In genomic region chr11:17230867-17231851, GRCh38 we compare ENCODE assay signal across 8 cellular contexts. TPM values are rescaled to one million over a fixed set of nuclear protein-coding genes. Genes with fewer than 3 reads are reported as not detected.
DNase-seq lines count a peak whose midpoint lies in the region; ATAC-seq and TF ChIP-seq lines count a peak whose summit lies in the region.

No MANE protein-coding gene starts in this region.

- H3K4me1 Mint-ChIP-seq in activated CD4-positive, alpha-beta T cell treated with anti-CD3 and anti-CD28 coated beads for 36 hours: peaks cover 16% of the 10 kb centered on the region
- H3K4me1 Mint-ChIP-seq in activated CD4-positive, alpha-beta T cell treated with anti-CD3 and anti-CD28 coated beads, Interleukin-2, amount 10 ng/mL, durations not matched to agents 7 days and 5 days: peaks cover 21% of the 10 kb centered on the region
- peaks cover 17% of the 10 kb centered on the region for H3K4me1 Mint-ChIP-seq in stimulated activated memory B cell treated with anti-CD40 and anti-IgM and Interleukin-4, amounts not matched to agents 10 μg/mL and 1 μg/mL and 100 μg/mL, for 72 hours

- H3K9me3 ChIP-seq in BE2C: no peaks in the 10 kb centered on the region

- POLR2A ChIA-PET in activated CD4-positive, alpha-beta T cell treated with anti-CD3 and anti-CD28 coated beads for 36 hours (lab: Charles Lee): interaction anchor here (0.7 kb wide), 1 partner anchor 1789 kb away, joined by 4 read pairs; no protein-coding TSS in a partner anchor
- POLR2A ChIA-PET in activated CD4-positive, alpha-beta T cell treated with anti-CD3 and anti-CD28 coated beads, Interleukin-2, amount 10 ng/mL, durations not matched to agents 7 days and 5 days (lab: Charles Lee): no interaction called here

- peak; percentile 94 for ATAC-seq in activated CD4-positive, alpha-beta T cell treated with anti-CD3 and anti-CD28 coated beads for 36 hours
- ATAC-seq in HG03103 (IDR thresholded peaks at IDR 0.05; ENCODE audit: low read depth, unreplicated experiment): peak; percentile 88
- ATAC-seq in stimulated activated memory B cell treated with anti-CD40 and anti-IgM and Interleukin-4, amounts not matched to agents 10 μg/mL and 1 μg/mL and 100 μg/mL, for 72 hours: peak; percentile 94

- H3K36me3 ChIP-seq in BE2C: no peaks in the 10 kb centered on the region

- no peaks in the 10 kb centered on the region for H3K9me3 Mint-ChIP-seq in activated CD4-positive, alpha-beta T cell treated with anti-CD3 and anti-CD28 coated beads for 36 hours (ENCODE audit: low read depth)
- H3K9me3 Mint-ChIP-seq in activated CD4-positive, alpha-beta T cell treated with anti-CD3 and anti-CD28 coated beads, Interleukin-2, amount 10 ng/mL, durations not matched to agents 7 days and 5 days: no peaks in the 10 kb centered on the region
- H3K9me3 Mint-ChIP-seq in stimulated activated memory B cell treated with anti-CD40 and anti-IgM and Interleukin-4, amounts not matched to agents 10 μg/mL and 1 μg/mL and 100 μg/mL, for 72 hours: no peaks in the 10 kb centered on the region

- peak; percentile 67 for DNase-seq in activated CD4-positive, alpha-beta T cell treated with anti-CD3 and anti-CD28 coated beads for 36 hours
- no peak for DNase-seq in activated CD4-positive, alpha-beta T cell treated with anti-CD3 and anti-CD28 coated beads for 1 hour
- DNase-seq in activated CD4-positive, alpha-beta T cell treated with anti-CD3 and anti-CD28 coated beads, Interleukin-2, amount 10 ng/mL, durations not matched to agents 7 days and 5 days: peak; percentile 66
- DNase-seq in NCI-H774 (lab: John Stamatoyannopoulos, UW) (no peak), BE2C (no peak), germinal center (ENCODE audit: low spot score) (no peak)

- no peaks in the 10 kb centered on the region for H3K4me1 ChIP-seq in BE2C

- TF ChIP-seq CTCF in BE2C (IDR thresholded peaks at IDR 0.05; ENCODE audit: low read depth, low read length): no peak

- no peak overlapping the region for H3K4me3 Mint-ChIP-seq in activated CD4-positive, alpha-beta T cell treated with anti-CD3 and anti-CD28 coated beads for 36 hours
- H3K4me3 Mint-ChIP-seq in activated CD4-positive, alpha-beta T cell treated with anti-CD3 and anti-CD28 coated beads, Interleukin-2, amount 10 ng/mL, durations not matched to agents 7 days and 5 days: no peak overlapping the region
- H3K4me3 Mint-ChIP-seq in stimulated activated memory B cell treated with anti-CD40 and anti-IgM and Interleukin-4, amounts not matched to agents 10 μg/mL and 1 μg/mL and 100 μg/mL, for 72 hours: no peak overlapping the region

- H3K4me3 ChIP-seq in BE2C (ENCODE audit: low read depth, low read length): no peak overlapping the region

- intact Hi-C loops in activated CD4-positive, alpha-beta T cell treated with anti-CD3 and anti-CD28 coated beads for 36 hours (cut with DNase I, micrococcal nuclease): loop anchor here (1.0 to 2.0 kb wide), 13 partner anchors 22 to 297 kb away; partner anchors contain the start of genes NUCB2 (in 2 of the 2) and NCR3LG1 (in 1 of the 2)

- H3K27me3 ChIP-seq in BE2C: no peaks in the 10 kb centered on the region

- H3K36me3 Mint-ChIP-seq in activated CD4-positive, alpha-beta T cell treated with anti-CD3 and anti-CD28 coated beads for 36 hours (ENCODE audit: low read depth): no peaks in the 10 kb centered on the region
- no peaks in the 10 kb centered on the region for H3K36me3 Mint-ChIP-seq in activated CD4-positive, alpha-beta T cell treated with anti-CD3 and anti-CD28 coated beads, Interleukin-2, amount 10 ng/mL, durations not matched to agents 7 days and 5 days (ENCODE audit: low read depth)
- no peaks in the 10 kb centered on the region for H3K36me3 Mint-ChIP-seq in stimulated activated memory B cell treated with anti-CD40 and anti-IgM and Interleukin-4, amounts not matched to agents 10 μg/mL and 1 μg/mL and 100 μg/mL, for 72 hours

- CTCF ChIA-PET in activated CD4-positive, alpha-beta T cell treated with anti-CD3 and anti-CD28 coated beads for 36 hours (lab: Charles Lee): interaction anchor here (0.6 to 2.7 kb wide), 28 partner anchors 9 to 437 kb away, joined by 3 to 25 read pairs (median 5); partner anchors contain the start of gene PIK3C2A
- CTCF ChIA-PET in activated CD4-positive, alpha-beta T cell treated with anti-CD3 and anti-CD28 coated beads, Interleukin-2, amount 10 ng/mL, durations not matched to agents 7 days and 5 days (lab: Charles Lee): interaction anchor here (1.1 to 1.5 kb wide), 5 partner anchors 14 to 45 kb away, joined by 3 to 5 read pairs (median 4); no protein-coding TSS in a partner anchor

- peaks cover 8% of the 10 kb centered on the region for H3K27me3 Mint-ChIP-seq in activated CD4-positive, alpha-beta T cell treated with anti-CD3 and anti-CD28 coated beads for 36 hours
- H3K27me3 Mint-ChIP-seq in activated CD4-positive, alpha-beta T cell treated with anti-CD3 and anti-CD28 coated beads, Interleukin-2, amount 10 ng/mL, durations not matched to agents 7 days and 5 days: peaks cover 14% of the 10 kb centered on the region
- no peaks in the 10 kb centered on the region for H3K27me3 Mint-ChIP-seq in stimulated activated memory B cell treated with anti-CD40 and anti-IgM and Interleukin-4, amounts not matched to agents 10 μg/mL and 1 μg/mL and 100 μg/mL, for 72 hours

- no peak overlapping the region for H3K27ac Mint-ChIP-seq in activated CD4-positive, alpha-beta T cell treated with anti-CD3 and anti-CD28 coated beads for 36 hours
- H3K27ac Mint-ChIP-seq in activated CD4-positive, alpha-beta T cell treated with anti-CD3 and anti-CD28 coated beads, Interleukin-2, amount 10 ng/mL, durations not matched to agents 7 days and 5 days: peak overlapping the region; percentile 86
- no peak overlapping the region for H3K27ac Mint-ChIP-seq in stimulated activated memory B cell treated with anti-CD40 and anti-IgM and Interleukin-4, amounts not matched to agents 10 μg/mL and 1 μg/mL and 100 μg/mL, for 72 hours

RNA-seq across cellular contexts. Expression of gene PIK3C2A, which starts 23.4 kb away (rescaled TPM):
- total RNA-seq in activated CD4-positive, alpha-beta T cell treated with anti-CD3 and anti-CD28 coated beads for 36 hours: 10 to 100 TPM; 23.3 to 27.3 TPM
- 10 to 100 TPM; 19.8 to 24.4 TPM for total RNA-seq in activated CD4-positive, alpha-beta T cell treated with anti-CD3 and anti-CD28 coated beads, Interleukin-2, amount 10 ng/mL, durations not matched to agents 7 days and 5 days
- polyA plus RNA-seq in BE2C (2012; ENCODE audit: insufficient read depth, insufficient read length, low read depth): 10.3 TPM

RNA-seq across cellular contexts. Expression of gene NUCB2, which starts 45.4 kb away (rescaled TPM):
- total RNA-seq in activated CD4-positive, alpha-beta T cell treated with anti-CD3 and anti-CD28 coated beads for 36 hours: 10 to 100 TPM; 45.0 to 59.9 TPM
- 100 to 1,000 TPM; 161 to 180 TPM for total RNA-seq in activated CD4-positive, alpha-beta T cell treated with anti-CD3 and anti-CD28 coated beads, Interleukin-2, amount 10 ng/mL, durations not matched to agents 7 days and 5 days
- 12.9 TPM for polyA plus RNA-seq in BE2C (2012; ENCODE audit: insufficient read depth, insufficient read length, low read depth)

Comparison
In these comparisons a context has a peak if more than half of its experiments do, and no peak if none do; other contexts are left out.
1. DNase-seq: peak in activated CD4-positive, alpha-beta T cell treated with anti-CD3 and anti-CD28 coated beads for 36 hours (single experiment) and activated CD4-positive, alpha-beta T cell treated with anti-CD3 and anti-CD28 coated beads, Interleukin-2, amount 10 ng/mL, durations not matched to agents 7 days and 5 days (single experiment); none in activated CD4-positive, alpha-beta T cell treated with anti-CD3 and anti-CD28 coated beads for 1 hour (single experiment), NCI-H774 (single experiment), BE2C (single experiment) and germinal center (single experiment).
2. Peak in every context shown above with its lines, with median percentiles within 50 percentile points of each other: ATAC-seq.